ENCODE assay signal across 17 cellular contexts in the genomic region with DNA sequence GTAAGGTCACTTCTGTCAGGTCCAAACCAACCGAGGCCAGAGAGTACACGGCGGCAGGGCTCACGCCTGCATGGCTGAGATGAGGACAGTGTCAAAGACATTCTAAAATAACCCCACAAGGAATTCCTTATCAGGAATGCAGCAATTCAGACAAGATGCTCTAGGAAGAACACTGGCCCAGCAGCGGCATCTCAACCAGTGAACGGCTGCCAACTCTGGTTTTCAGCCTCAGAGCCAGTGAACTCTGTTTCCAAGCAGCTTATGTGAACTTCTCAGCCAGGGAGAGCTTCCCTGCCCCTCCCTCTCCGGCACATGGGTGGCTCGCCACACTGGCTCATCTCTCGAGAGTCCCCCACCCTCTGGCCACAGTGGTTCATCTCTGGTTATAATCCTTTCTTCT. TPM values are rescaled to one million over a fixed set of nuclear protein-coding genes. Genes with fewer than 3 reads are reported as not detected.
DNase-seq lines count a peak whose midpoint lies in the region; FAIRE-seq and TF ChIP-seq lines count a peak whose summit lies in the region.
"Had no signal": no experiment of that assay in that cellular context is flagged by ENCODE, and none has a peak within 500 bp of the region (broad histone marks: within the 10 kb centered on the region; RNA-seq: fewer than 3 reads in every experiment).

No MANE protein-coding gene starts in this region.

- no peaks in the 10 kb centered on the region for H3K79me2 ChIP-seq in ACC112 (ENCODE audit: control insufficient read depth, insufficient read depth, low read length, unreplicated experiment)

- peaks cover 17% of the 10 kb centered on the region for H4K20me1 ChIP-seq in BLaER1

- H3K27ac ChIP-seq in ACC112 (ENCODE audit: low read depth, low read length) = no peak overlapping the region
- H3K27ac ChIP-seq in BLaER1 = no peak overlapping the region
- H3K27ac ChIP-seq in WERI-Rb-1 = no peak overlapping the region
- H3K27ac ChIP-seq in ascending aorta = no peak overlapping the region
- H3K27ac ChIP-seq: gastrocnemius medialis, lower lobe of right lung, pancreas had no signal

- intact Hi-C loops in ascending aorta (cut with DNase I) = no loop called here

- H3K9me3 ChIP-seq in BLaER1 (no peaks in the 10 kb centered on the region), WERI-Rb-1 (ENCODE audit: severe bottlenecking) (no peaks in the 10 kb centered on the region), ascending aorta (no peaks in the 10 kb centered on the region)
- H3K9me3 ChIP-seq: gastrocnemius medialis, lower lobe of right lung, pancreas, spleen had no signal

- H3K27me3 ChIP-seq in ACC112 (ENCODE audit: insufficient read depth, low read length) (peaks cover 12% of the 10 kb centered on the region; the same call in 1 of the 2 replicates), BLaER1 (peaks cover 14% of the 10 kb centered on the region; the same call in 1 of the 2 replicates), WERI-Rb-1 (ENCODE audit: insufficient read depth, low read depth, severe bottlenecking) (no peaks in the 10 kb centered on the region), ascending aorta (no peaks in the 10 kb centered on the region)
- H3K27me3 ChIP-seq: pancreas had no signal

- peak overlapping the region; percentile 77; the same call in 1 of the 2 replicates for H3K4me2 ChIP-seq in BLaER1

- no peak overlapping the region for H3K9ac ChIP-seq in BLaER1

- TF ChIP-seq CTCF in WERI-Rb-1 (IDR thresholded peaks at IDR 0.05; ENCODE audit: low read depth, low read length) = no peak
- no peak for TF ChIP-seq CTCF in ascending aorta (IDR thresholded peaks at IDR 0.05)

- H3K4me1 ChIP-seq in ACC112 (ENCODE audit: control insufficient read depth, insufficient read depth, low read length, unreplicated experiment) (peaks cover 4% of the 10 kb centered on the region), BLaER1 (peaks cover 76% of the 10 kb centered on the region), ascending aorta (no peaks in the 10 kb centered on the region)
- H3K4me1 ChIP-seq: gastrocnemius medialis, lower lobe of right lung, pancreas had no signal

- peak overlapping the region; percentile 32 for H2AFZ ChIP-seq in ACC112 (ENCODE audit: low read length, unreplicated experiment)

- H3K36me3 ChIP-seq in ACC112 (ENCODE audit: insufficient read depth, low read length) (no peaks in the 10 kb centered on the region), BLaER1 (no peaks in the 10 kb centered on the region), WERI-Rb-1 (peaks cover 9% of the 10 kb centered on the region; the same call in 1 of the 2 replicates), ascending aorta (no peaks in the 10 kb centered on the region)
- H3K36me3 ChIP-seq: gastrocnemius medialis, lower lobe of right lung, pancreas, spleen had no signal

- peak; percentile 61 for DNase-seq in WERI-Rb-1
- peak; percentile 4 for DNase-seq in iris pigment epithelial cell (ENCODE audit: low read depth)
- no peak for DNase-seq in ascending aorta (ENCODE audit: low spot score in 2 of 2)
- DNase-seq in activated T-cell treated with anti-CD3 and anti-CD28 coated beads, Interleukin-2, amount 50 U/mL, for 48 hours = no peak
- no peak for DNase-seq in islet precursor cell
- DNase-seq in GM19239 (ENCODE audit: insufficient read length, low spot score) = no peak
- DNase-seq: cortex of kidney, pancreas had no signal

- H3K4me3 ChIP-seq in ACC112 (ENCODE audit: low read depth, low read length) (no peak overlapping the region), BLaER1 (no peak overlapping the region), WERI-Rb-1 (ENCODE audit: low read depth, low read length) (no peak overlapping the region), ascending aorta (no peak overlapping the region)
- H3K4me3 ChIP-seq: gastrocnemius medialis, lower lobe of right lung, pancreas had no signal

- no peak for FAIRE-seq in GM19239 (lab: Jason Lieb, UNC)
- FAIRE-seq: pancreas had no signal

RNA-seq across cellular contexts. Expression of a gene that starts 36.9 kb away (rescaled TPM):
- not detected for total RNA-seq in ascending aorta
- total RNA-seq: activated CD8-positive, alpha-beta T cell treated with anti-CD3 and anti-CD28 coated beads for 36 hours; activated T-helper 2 cell treated with anti-CD3 and anti-CD28 coated beads, Interferon-gamma antibody, Interleukin-2, Interleukin-4, amounts not matched to agents 10 μg/mL and 5 μg/mL and 100 μg/mL, durations not matched to agents 14 hours and 24 hours and 36 hours; esophagus mucosa; gastrocnemius medialis; lower lobe of right lung; OCI-LY7 had no signal

Comparison
In these comparisons a context has a peak if more than half of its experiments do, and no peak if none do; other contexts are left out.
1. DNase-seq: peak in WERI-Rb-1 (single experiment) and iris pigment epithelial cell (single experiment); none in ascending aorta (0 of 2), activated T-cell treated with anti-CD3 and anti-CD28 coated beads, Interleukin-2, amount 50 U/mL, for 48 hours (0 of 2), islet precursor cell (single experiment) and GM19239 (single experiment).